Comparison of ENCODE assay signal across 1 cellular context in the genomic region with DNA sequence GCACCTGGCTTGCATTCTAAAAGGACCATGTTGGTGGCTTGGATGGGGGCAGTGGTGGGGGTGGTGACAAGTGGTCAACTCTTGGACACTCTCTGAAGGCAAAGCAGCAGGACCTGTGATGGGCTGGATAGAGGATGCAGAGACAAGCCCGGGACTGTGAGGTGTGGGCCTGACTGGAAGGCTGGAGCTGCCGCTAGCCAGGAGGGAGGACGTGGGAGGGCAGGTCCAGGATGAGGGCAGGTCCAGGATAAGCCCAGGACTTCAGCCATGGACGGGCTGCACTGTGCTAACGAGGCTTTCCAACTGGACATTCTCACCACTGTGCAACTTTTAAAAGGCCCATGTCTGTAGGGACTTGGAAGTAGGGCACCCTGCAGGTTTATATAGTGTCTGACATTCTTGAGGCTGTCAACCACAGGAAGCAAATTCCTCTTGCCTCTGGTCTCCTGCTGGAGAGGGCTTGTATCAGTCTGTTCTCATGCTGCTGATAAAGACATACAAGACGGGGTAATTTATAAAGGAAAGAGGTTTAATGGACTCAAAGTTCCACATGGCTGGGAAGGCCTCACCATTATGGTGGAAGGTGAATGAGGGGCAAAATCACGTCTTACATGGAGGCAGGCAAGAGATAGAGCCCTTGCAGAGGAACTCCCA.
A peak's percentile ranks its signal among the peaks of the same experiment; 100 is the strongest.
TF ChIP-seq lines count a peak whose summit lies in the region.

No MANE protein-coding gene starts in this region.

TF ChIP-seq in K562, 482 proteins besides CTCF, POLR2A, EP300 and RAD21:
- TF ChIP-seq HNRNPH1 (optimal IDR thresholded peaks at IDR 0.05; ENCODE audit: low read depth, low read length) (no peak), POU5F1 (IDR thresholded peaks at IDR 0.05; ENCODE audit: borderline replicate concordance, low read depth, low read length, partially characterized antibody) (no peak), TCF3 (CRISPR knock-in tag; IDR thresholded peaks at IDR 0.05) (no peak), ZC3H11A (IDR thresholded peaks at IDR 0.05; ENCODE audit: low read depth, low read length) (no peak), HDAC1 (IDR thresholded peaks at IDR 0.05) (no peak), ZNF764 (CRISPR knock-in tag; IDR thresholded peaks at IDR 0.05; ENCODE audit: low read depth) (no peak), ZNF253 (CRISPR knock-in tag; conservative IDR thresholded peaks at IDR 0.05) (no peak), ETV5 (CRISPR knock-in tag; IDR thresholded peaks at IDR 0.05; ENCODE audit: low read depth) (no peak), STAT5B (CRISPR knock-in tag; IDR thresholded peaks at IDR 0.05) (no peak), ZNF696 (CRISPR knock-in tag; conservative IDR thresholded peaks at IDR 0.05) (no peak), MED1 (CRISPR knock-in tag; IDR thresholded peaks at IDR 0.05; ENCODE audit: borderline replicate concordance) (no peak), ZNF766 (CRISPR knock-in tag; conservative IDR thresholded peaks at IDR 0.05) (peak; percentile 60; the same call in 1 of the 2 replicates), ZNF311 (CRISPR knock-in tag; IDR thresholded peaks at IDR 0.05) (no peak), PTBP1 (IDR thresholded peaks at IDR 0.05; ENCODE audit: low read depth, low read length) (no peak), ZNF143 (CRISPR knock-in tag; IDR thresholded peaks at IDR 0.05) (no peak)
- TF ChIP-seq, protein P1, sequence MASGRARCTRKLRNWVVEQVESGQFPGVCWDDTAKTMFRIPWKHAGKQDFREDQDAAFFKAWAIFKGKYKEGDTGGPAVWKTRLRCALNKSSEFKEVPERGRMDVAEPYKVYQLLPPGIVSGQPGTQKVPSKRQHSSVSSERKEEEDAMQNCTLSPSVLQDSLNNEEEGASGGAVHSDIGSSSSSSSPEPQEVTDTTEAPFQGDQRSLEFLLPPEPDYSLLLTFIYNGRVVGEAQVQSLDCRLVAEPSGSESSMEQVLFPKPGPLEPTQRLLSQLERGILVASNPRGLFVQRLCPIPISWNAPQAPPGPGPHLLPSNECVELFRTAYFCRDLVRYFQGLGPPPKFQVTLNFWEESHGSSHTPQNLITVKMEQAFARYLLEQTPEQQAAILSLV (tag; IDR thresholded peaks at IDR 0.05) = no peak
- TF ChIP-seq, protein P2, sequence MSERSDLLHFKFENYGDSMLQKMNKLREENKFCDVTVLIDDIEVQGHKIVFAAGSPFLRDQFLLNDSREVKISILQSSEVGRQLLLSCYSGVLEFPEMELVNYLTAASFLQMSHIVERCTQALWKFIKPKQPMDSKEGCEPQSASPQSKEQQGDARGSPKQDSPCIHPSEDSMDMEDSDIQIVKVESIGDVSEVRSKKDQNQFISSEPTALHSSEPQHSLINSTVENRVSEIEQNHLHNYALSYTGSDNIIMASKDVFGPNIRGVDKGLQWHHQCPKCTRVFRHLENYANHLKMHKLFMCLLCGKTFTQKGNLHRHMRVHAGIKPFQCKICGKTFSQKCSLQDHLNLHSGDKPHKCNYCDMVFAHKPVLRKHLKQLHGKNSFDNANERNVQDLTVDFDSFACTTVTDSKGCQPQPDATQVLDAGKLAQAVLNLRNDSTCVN (CRISPR knock-in tag; IDR thresholded peaks at IDR 0.05) = 0 out of 2 replicates have a peak, but pooled peaks have one; percentile 4
- TF ChIP-seq, protein P3, sequence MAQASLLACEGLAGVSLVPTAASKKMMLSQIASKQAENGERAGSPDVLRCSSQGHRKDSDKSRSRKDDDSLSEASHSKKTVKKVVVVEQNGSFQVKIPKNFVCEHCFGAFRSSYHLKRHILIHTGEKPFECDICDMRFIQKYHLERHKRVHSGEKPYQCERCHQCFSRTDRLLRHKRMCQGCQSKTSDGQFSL (CRISPR knock-in tag; IDR thresholded peaks at IDR 0.05) = 0 out of 2 replicates have a peak, but pooled peaks have one; percentile 27
- TF ChIP-seq, protein P3 (tag; IDR thresholded peaks at IDR 0.05) = no peak
- TF ChIP-seq, protein P4, sequence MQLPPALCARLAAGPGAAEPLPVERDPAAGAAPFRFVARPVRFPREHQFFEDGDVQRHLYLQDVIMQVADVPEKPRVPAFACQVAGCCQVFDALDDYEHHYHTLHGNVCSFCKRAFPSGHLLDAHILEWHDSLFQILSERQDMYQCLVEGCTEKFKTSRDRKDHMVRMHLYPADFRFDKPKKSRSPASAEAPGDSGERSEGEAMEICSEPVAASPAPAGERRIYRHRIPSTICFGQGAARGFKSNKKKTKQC (CRISPR knock-in tag; IDR thresholded peaks at IDR 0.05) = no peak
- TF ChIP-seq, protein P5, sequence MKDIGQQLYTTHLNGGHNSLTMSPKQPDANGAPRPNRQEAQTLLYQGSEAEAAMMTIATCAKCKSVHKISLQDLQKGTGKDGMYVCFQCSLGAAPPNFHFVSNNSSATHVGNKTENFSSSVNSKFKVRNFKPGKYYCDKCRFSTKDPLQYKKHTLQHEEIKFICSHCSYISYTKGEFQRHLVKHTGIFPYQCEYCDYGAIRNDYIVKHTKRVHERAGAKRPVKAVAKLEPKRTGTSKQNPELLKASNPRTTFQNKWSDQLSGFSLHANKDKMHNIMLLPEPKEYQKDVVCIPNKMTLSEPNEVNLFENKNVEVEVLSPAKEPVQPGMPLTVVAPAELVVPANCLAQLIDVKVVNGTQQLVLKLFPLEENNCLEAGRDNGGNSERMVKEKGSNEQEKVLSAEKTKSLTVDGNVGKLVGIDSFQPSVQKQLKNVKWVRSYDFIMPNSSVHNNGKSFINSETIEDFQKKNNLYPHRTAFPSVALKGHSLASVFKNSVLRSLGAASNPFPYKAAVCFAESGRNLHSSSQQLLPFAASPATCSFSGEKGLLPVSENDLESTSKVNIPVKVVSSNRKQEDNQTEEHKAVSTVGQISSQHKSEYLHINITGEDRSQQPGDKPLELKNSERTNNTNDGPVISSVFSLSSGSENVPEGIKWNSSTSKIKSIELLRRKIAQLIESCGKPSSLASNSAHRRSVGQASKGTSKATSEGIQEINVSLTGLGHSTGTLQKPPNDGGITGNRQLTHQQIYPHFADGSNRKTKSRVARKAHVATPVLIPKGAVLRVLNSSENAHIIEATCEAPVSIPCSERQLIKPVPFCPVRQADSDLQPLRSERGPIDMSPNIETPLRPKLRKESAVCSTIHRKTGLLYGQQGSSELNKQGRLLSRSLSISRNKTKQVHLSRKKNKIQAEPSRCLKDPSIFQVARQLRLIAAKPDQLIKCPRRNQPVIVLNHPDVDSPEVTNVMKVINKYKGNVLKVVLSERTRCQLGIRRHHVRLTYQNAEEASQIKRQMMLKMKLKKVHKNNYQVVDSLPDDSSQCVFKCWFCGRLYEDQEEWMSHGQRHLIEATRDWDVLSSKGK (CRISPR knock-in tag; IDR thresholded peaks at IDR 0.05) = no peak
- TF ChIP-seq, protein P6, sequence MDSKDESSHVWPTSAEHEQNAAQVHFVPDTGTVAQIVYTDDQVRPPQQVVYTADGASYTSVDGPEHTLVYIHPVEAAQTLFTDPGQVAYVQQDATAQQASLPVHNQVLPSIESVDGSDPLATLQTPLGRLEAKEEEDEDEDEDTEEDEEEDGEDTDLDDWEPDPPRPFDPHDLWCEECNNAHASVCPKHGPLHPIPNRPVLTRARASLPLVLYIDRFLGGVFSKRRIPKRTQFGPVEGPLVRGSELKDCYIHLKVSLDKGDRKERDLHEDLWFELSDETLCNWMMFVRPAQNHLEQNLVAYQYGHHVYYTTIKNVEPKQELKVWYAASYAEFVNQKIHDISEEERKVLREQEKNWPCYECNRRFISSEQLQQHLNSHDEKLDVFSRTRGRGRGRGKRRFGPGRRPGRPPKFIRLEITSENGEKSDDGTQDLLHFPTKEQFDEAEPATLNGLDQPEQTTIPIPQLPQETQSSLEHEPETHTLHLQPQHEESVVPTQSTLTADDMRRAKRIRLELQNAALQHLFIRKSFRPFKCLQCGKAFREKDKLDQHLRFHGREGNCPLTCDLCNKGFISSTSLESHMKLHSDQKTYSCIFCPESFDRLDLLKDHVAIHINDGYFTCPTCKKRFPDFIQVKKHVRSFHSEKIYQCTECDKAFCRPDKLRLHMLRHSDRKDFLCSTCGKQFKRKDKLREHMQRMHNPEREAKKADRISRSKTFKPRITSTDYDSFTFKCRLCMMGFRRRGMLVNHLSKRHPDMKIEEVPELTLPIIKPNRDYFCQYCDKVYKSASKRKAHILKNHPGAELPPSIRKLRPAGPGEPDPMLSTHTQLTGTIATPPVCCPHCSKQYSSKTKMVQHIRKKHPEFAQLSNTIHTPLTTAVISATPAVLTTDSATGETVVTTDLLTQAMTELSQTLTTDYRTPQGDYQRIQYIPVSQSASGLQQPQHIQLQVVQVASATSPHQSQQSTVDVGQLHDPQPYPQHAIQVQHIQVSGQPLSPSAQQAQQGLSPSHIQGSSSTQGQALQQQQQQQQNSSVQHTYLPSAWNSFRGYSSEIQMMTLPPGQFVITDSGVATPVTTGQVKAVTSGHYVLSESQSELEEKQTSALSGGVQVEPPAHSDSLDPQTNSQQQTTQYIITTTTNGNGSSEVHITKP (IDR thresholded peaks at IDR 0.05; ENCODE audit: partially characterized antibody) = peak; percentile 46
